Comparison of ENCODE assay signal across 8 cellular contexts in genomic region chr2:171160119-171160629, GRCh38. TPM values are rescaled to one million over a fixed set of nuclear protein-coding genes. Genes with fewer than 3 reads are reported as not detected.
DNase-seq lines count a peak whose midpoint lies in the region; ATAC-seq, FAIRE-seq and TF ChIP-seq lines count a peak whose summit lies in the region.

No MANE protein-coding gene starts in this region.

- peak overlapping the region; percentile 84 for H2AFZ ChIP-seq in astrocyte (ENCODE audit: low read depth, low read length)

- 0 to 1% methylated on average over 50 of the region's 50 CpGs for WGBS in sigmoid colon, 2 donors

- H3K79me2 ChIP-seq in astrocyte (ENCODE audit: insufficient read depth, low read length), result peaks cover 48% of the 10 kb centered on the region

- H3K9ac ChIP-seq in astrocyte (ENCODE audit: low read length), result peak overlapping the region; percentile 97

- peak overlapping the region; percentile 98 for H3K4me3 Mint-ChIP-seq in T-helper 1 cell treated with Interleukin-12 subunit alpha and Interleukin-12 subunit beta and Interleukin-4 antibody, amounts not matched to agents 30 μg/mL and 1 μg/mL, for 36 hours
- peak overlapping the region; percentile 99 for H3K4me3 Mint-ChIP-seq in astrocyte (ENCODE audit: unreplicated experiment)

- DNase-seq in DMS53 treated with DMSO at 0.1 percent for 48 hours (lab: John Stamatoyannopoulos, UW; ENCODE audit: unreplicated experiment) (peak; percentile 52), LNCaP clone FGC (ENCODE audit: low read depth) (no peak), astrocyte (ENCODE audit: low read depth) (peak; percentile 42), hypothalamus (lab: John Stamatoyannopoulos, UW) (peak in 48 of 51 donors; percentile 18 to 80 (median 50)), sigmoid colon (peak; percentile 82)

- H3K27ac ChIP-seq in astrocyte (ENCODE audit: low read depth, low read length) (peak overlapping the region; percentile 82), sigmoid colon (peak overlapping the region; percentile 88 to 98 (median 97))

- peak overlapping the region; percentile 93 for H3K27ac Mint-ChIP-seq in T-helper 1 cell treated with Interleukin-12 subunit alpha and Interleukin-12 subunit beta and Interleukin-4 antibody, amounts not matched to agents 30 μg/mL and 1 μg/mL, for 36 hours
- H3K27ac Mint-ChIP-seq in astrocyte (ENCODE audit: unreplicated experiment), result peak overlapping the region; percentile 80

- ATAC-seq in GM21723 (IDR thresholded peaks at IDR 0.05; ENCODE audit: unreplicated experiment) (peak; percentile 15), GM18861 (IDR thresholded peaks at IDR 0.05; ENCODE audit: unreplicated experiment) (no peak)

- peak overlapping the region; percentile 92 for H3K4me2 ChIP-seq in astrocyte (ENCODE audit: low read length)

- no peak for TF ChIP-seq CTCF in LNCaP clone FGC (IDR thresholded peaks at IDR 0.05; ENCODE audit: control insufficient read depth, extremely low read depth, insufficient read depth)
- TF ChIP-seq CTCF in astrocyte (IDR thresholded peaks at IDR 0.05; ENCODE audit: insufficient read depth, low read depth, low read length), result no peak
- no peak for TF ChIP-seq CTCF in sigmoid colon (IDR thresholded peaks at IDR 0.05)

- no peaks in the 10 kb centered on the region for H3K9me3 Mint-ChIP-seq in T-helper 1 cell treated with Interleukin-12 subunit alpha and Interleukin-12 subunit beta and Interleukin-4 antibody, amounts not matched to agents 30 μg/mL and 1 μg/mL, for 36 hours
- no peaks in the 10 kb centered on the region for H3K9me3 Mint-ChIP-seq in astrocyte (ENCODE audit: unreplicated experiment)

- H3K4me3 ChIP-seq in LNCaP clone FGC (ENCODE audit: low read depth, low read length) (peak overlapping the region; percentile 86), astrocyte (ENCODE audit: insufficient read depth, low read depth, low read length) (peak overlapping the region; percentile 79), sigmoid colon (peak overlapping the region; percentile 67 to 93 (median 80))

- peaks cover 43% of the 10 kb centered on the region for H4K20me1 ChIP-seq in astrocyte (ENCODE audit: insufficient read depth, low read length)

- H3K36me3 ChIP-seq in astrocyte (ENCODE audit: insufficient read depth, low read length), result no peaks in the 10 kb centered on the region
- no peaks in the 10 kb centered on the region for H3K36me3 ChIP-seq in sigmoid colon

- peaks cover 46% of the 10 kb centered on the region for H3K4me1 Mint-ChIP-seq in T-helper 1 cell treated with Interleukin-12 subunit alpha and Interleukin-12 subunit beta and Interleukin-4 antibody, amounts not matched to agents 30 μg/mL and 1 μg/mL, for 36 hours (ENCODE audit: low read depth)
- H3K4me1 Mint-ChIP-seq in astrocyte (ENCODE audit: low read depth, unreplicated experiment), result peaks cover 17% of the 10 kb centered on the region

- TF ChIP-seq POLR2A in sigmoid colon (IDR thresholded peaks at IDR 0.05), result no peak

- H3K27me3 Mint-ChIP-seq in T-helper 1 cell treated with Interleukin-12 subunit alpha and Interleukin-12 subunit beta and Interleukin-4 antibody, amounts not matched to agents 30 μg/mL and 1 μg/mL, for 36 hours (ENCODE audit: low read depth), result no peaks in the 10 kb centered on the region
- H3K27me3 Mint-ChIP-seq in astrocyte (ENCODE audit: low read depth, unreplicated experiment), result no peaks in the 10 kb centered on the region

- intact Hi-C loops in sigmoid colon (cut with DNase I), result loop anchor here (2.0 to 10.0 kb wide), 7 partner anchors 92 to 362 kb away; partner anchors contain the start of genes CYBRD1, DCAF17, GORASP2 and METTL8

- no peak for FAIRE-seq in astrocyte (lab: Jason Lieb, UNC)

- TF ChIP-seq EP300 in sigmoid colon (IDR thresholded peaks at IDR 0.05), result no peak

- H3K9me3 ChIP-seq in astrocyte (ENCODE audit: insufficient read depth, low read depth, low read length) (no peaks in the 10 kb centered on the region), sigmoid colon (no peaks in the 10 kb centered on the region)

- H3K27me3 ChIP-seq in astrocyte (ENCODE audit: insufficient read depth, low read length) (no peaks in the 10 kb centered on the region), sigmoid colon (no peaks in the 10 kb centered on the region)

- no peaks in the 10 kb centered on the region for H3K4me1 ChIP-seq in astrocyte (ENCODE audit: insufficient read depth, low read length)
- H3K4me1 ChIP-seq in sigmoid colon, result peaks cover 0 to 39% (median 17%) of the 10 kb centered on the region in 4 donors

- peaks cover 4% of the 10 kb centered on the region for H3K36me3 Mint-ChIP-seq in T-helper 1 cell treated with Interleukin-12 subunit alpha and Interleukin-12 subunit beta and Interleukin-4 antibody, amounts not matched to agents 30 μg/mL and 1 μg/mL, for 36 hours (ENCODE audit: low read depth)
- H3K36me3 Mint-ChIP-seq in astrocyte (ENCODE audit: low read depth, unreplicated experiment), result no peaks in the 10 kb centered on the region

RNA-seq across cellular contexts. Expression of gene TLK1, which starts 0.5 kb away (rescaled TPM):
- total RNA-seq in astrocyte, result 50.1 and 50.2 TPM in 2 replicates
- total RNA-seq in sigmoid colon, result 10 to 100 TPM; 37.9 to 60.6 (median 49.0) TPM
- 10 to 100 TPM; 14.1 to 22.2 (median 18.0) TPM for polyA plus RNA-seq in sigmoid colon
